ENCODE assay signal across 21 cellular contexts in genomic region chr15:54618120-54618519, GRCh38.
"Had no signal": no experiment of that assay in that cellular context is flagged by ENCODE, and none has a peak within 500 bp of the region (broad histone marks: within the 10 kb centered on the region; RNA-seq: fewer than 3 reads in every experiment).

No MANE protein-coding gene starts in this region.

- H3K4me1 Mint-ChIP-seq: memory B cell, mesothelial cell of epicardium, natural killer cell had no signal

- H3K27me3 Mint-ChIP-seq: memory B cell had no signal

- H3K4me3 Mint-ChIP-seq: memory B cell, mesothelial cell of epicardium, natural killer cell, neural crest cell had no signal

- ATAC-seq: esophagus mucosa, gastrocnemius medialis, left cardiac atrium, lower lobe of right lung, natural killer cell had no signal

- H3K36me3 Mint-ChIP-seq: memory B cell, mesothelial cell of epicardium, natural killer cell had no signal

- H3K27ac Mint-ChIP-seq: memory B cell, mesothelial cell of epicardium, natural killer cell had no signal

- DNase-seq: cortex of kidney; dorsolateral prefrontal cortex; effector memory CD4-positive, alpha-beta T cell; gastrocnemius medialis; glutamatergic neuron; kidney; left cardiac atrium; left ventricle myocardium inferior; lower lobe of right lung; natural killer cell; posterior cingulate gyrus; sigmoid colon; stimulated activated CD4-positive, alpha-beta T cell treated with anti-CD3 and anti-CD28 coated beads, Interleukin-12 subunit alpha, Interleukin-12 subunit beta, amount 100 ng/mL, for 4 hours; stimulated activated naive CD4-positive, alpha-beta T cell; stomach; substantia nigra; trophoblast cell had no signal

- H3K9me3 Mint-ChIP-seq: memory B cell, mesothelial cell of epicardium, natural killer cell, neural crest cell had no signal
